In the genomic region with DNA sequence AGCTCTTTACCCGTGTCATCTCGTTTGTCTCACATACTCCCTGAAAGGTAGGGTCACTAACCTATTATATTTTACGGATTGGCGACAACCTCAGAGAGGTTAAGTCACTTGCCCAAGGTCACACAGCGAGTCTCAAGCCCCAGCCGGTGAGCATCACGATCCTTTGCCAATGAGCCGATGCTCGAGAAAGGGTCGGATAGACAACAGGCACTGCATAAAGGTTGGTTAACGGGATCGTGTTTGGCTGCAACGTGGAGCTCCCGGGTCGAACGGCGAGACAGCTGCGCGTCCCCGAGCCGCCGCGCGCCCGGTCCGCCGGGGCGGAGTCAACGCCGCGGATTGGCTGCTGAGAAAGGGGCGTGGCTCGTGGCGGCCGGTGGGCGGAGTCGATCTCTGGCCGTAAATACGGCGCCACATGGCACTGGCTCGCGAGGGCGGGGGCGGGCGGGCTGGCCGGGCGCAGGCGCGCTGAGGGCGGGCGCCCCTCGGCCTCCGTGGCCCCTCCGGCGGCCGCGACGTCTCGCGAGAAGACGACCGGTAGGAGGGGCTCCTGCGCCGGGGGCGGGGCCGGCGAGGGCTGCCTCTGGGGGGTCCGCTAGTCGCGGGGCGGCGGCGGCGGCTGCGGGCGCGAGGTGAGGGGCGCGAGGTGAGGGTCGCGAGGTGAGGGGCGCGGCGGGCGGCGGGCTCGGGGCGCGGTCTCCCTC, we compare ENCODE assay signal across 8 cellular contexts. TPM values are rescaled to one million over a fixed set of nuclear protein-coding genes. Genes with fewer than 3 reads are reported as not detected.
A peak's percentile ranks its signal among the peaks of the same experiment; 100 is the strongest.
DNase-seq lines count a peak whose midpoint lies in the region; ATAC-seq and TF ChIP-seq lines count a peak whose summit lies in the region.

A gene (plus strand): TSS at position 598 of the 704 bp plus-strand sequence. CDS start 29,029 bp downstream, outside the sequence.

- H3K36me3 Mint-ChIP-seq in naive thymus-derived CD4-positive, alpha-beta T cell: peaks cover 0 to 8% (median 0%) of the 10 kb centered on the region in 5 donors
- H3K36me3 Mint-ChIP-seq in stimulated activated effector memory CD8-positive, alpha-beta T cell treated with anti-CD3 and anti-CD28 coated beads, Interleukin-12 subunit alpha, Interleukin-12 subunit beta, amount 100 ng/mL, for 72 hours: peaks cover 19% of the 10 kb centered on the region

- peak; percentile 38 for ATAC-seq in GM21786 (IDR thresholded peaks at IDR 0.05; ENCODE audit: unreplicated experiment)
- peak; percentile 94 for ATAC-seq in naive thymus-derived CD4-positive, alpha-beta T cell
- peak; percentile 71 for ATAC-seq in stimulated activated effector memory CD8-positive, alpha-beta T cell treated with anti-CD3 and anti-CD28 coated beads, Interleukin-12 subunit alpha, Interleukin-12 subunit beta, amount 100 ng/mL, for 72 hours

- H3K27me3 Mint-ChIP-seq in naive thymus-derived CD4-positive, alpha-beta T cell: peaks cover 0 to 2% (median 0%) of the 10 kb centered on the region in 5 donors

- intact Hi-C loops in naive thymus-derived CD4-positive, alpha-beta T cell (cut with micrococcal nuclease): loop anchor here (1.0 to 5.0 kb wide), 9 partner anchors 49 to 986 kb away; a partner anchor contains a TSS

- POLR2A ChIA-PET in RWPE1 (lab: Yijun Ruan, JAX; ENCODE audit: low non-redundant PET): no interaction called here
- POLR2A ChIA-PET in naive thymus-derived CD4-positive, alpha-beta T cell (lab: Charles Lee): interaction anchor here (0.6 to 1.0 kb wide), 5 partner anchors 10 to 833 kb away, joined by 3 to 4 read pairs (median 3); no protein-coding TSS in a partner anchor

- H3K9me3 Mint-ChIP-seq in naive thymus-derived CD4-positive, alpha-beta T cell: no peaks in the 10 kb centered on the region
- no peaks in the 10 kb centered on the region for H3K9me3 Mint-ChIP-seq in stimulated activated effector memory CD8-positive, alpha-beta T cell treated with anti-CD3 and anti-CD28 coated beads, Interleukin-12 subunit alpha, Interleukin-12 subunit beta, amount 100 ng/mL, for 72 hours

- H3K4me3 ChIP-seq in fibroblast of mammary gland (ENCODE audit: control insufficient read depth, low read depth, low read length): peak within 1 kb of the TSS; percentile 69
- peak within 1 kb of the TSS; percentile 81 for H3K4me3 ChIP-seq in naive thymus-derived CD4-positive, alpha-beta T cell (ENCODE audit: low read length)

- H3K4me1 Mint-ChIP-seq in naive thymus-derived CD4-positive, alpha-beta T cell: peaks cover 38 to 54% (median 49%) of the 10 kb centered on the region in 7 donors
- peaks cover 55% of the 10 kb centered on the region for H3K4me1 Mint-ChIP-seq in stimulated activated effector memory CD8-positive, alpha-beta T cell treated with anti-CD3 and anti-CD28 coated beads, Interleukin-12 subunit alpha, Interleukin-12 subunit beta, amount 100 ng/mL, for 72 hours

- peak; percentile 92 for DNase-seq in DMS153 (lab: John Stamatoyannopoulos, UW)
- peak; percentile 92 for DNase-seq in LHCN-M2 (ENCODE audit: low read depth)
- DNase-seq in RWPE1 (ENCODE audit: low spot score): peak; percentile 99
- peak; percentile 91 for DNase-seq in activated T-helper 9 cell treated with anti-CD3 and anti-CD28 coated beads, Interleukin-2, amount 50 U/mL, for 16 hours (ENCODE audit: low read depth)
- peak; percentile 86 for DNase-seq in fibroblast of mammary gland (ENCODE audit: low read depth)
- DNase-seq in naive thymus-derived CD4-positive, alpha-beta T cell: peak; percentile 91 to 96 (median 93)
- peak; percentile 94 to 97 for DNase-seq in stimulated activated effector memory CD8-positive, alpha-beta T cell treated with anti-CD3 and anti-CD28 coated beads, Interleukin-12 subunit alpha, Interleukin-12 subunit beta, amount 100 ng/mL, for 72 hours (ENCODE audit: low spot score in 2 of 2)

- peaks cover 0 to 3% (median 0%) of the 10 kb centered on the region in 3 experiments for H3K36me3 ChIP-seq in naive thymus-derived CD4-positive, alpha-beta T cell (ENCODE audit: control insufficient read depth in 2 of 3, insufficient read depth in 3 of 3, low read length in 3 of 3)

- H3K4me1 ChIP-seq in naive thymus-derived CD4-positive, alpha-beta T cell (ENCODE audit: control insufficient read depth in 2 of 2, insufficient read depth in 2 of 2, low read length in 2 of 2): peaks cover 23 to 28% of the 10 kb centered on the region in 2 donors

- peak within 1 kb of the TSS; percentile 60 to 96 (median 84) for H3K27ac Mint-ChIP-seq in naive thymus-derived CD4-positive, alpha-beta T cell
- peak within 1 kb of the TSS; percentile 80 for H3K27ac Mint-ChIP-seq in stimulated activated effector memory CD8-positive, alpha-beta T cell treated with anti-CD3 and anti-CD28 coated beads, Interleukin-12 subunit alpha, Interleukin-12 subunit beta, amount 100 ng/mL, for 72 hours

- CTCF ChIA-PET in RWPE1 (lab: Yijun Ruan, JAX): interaction anchor here (0.6 kb wide), 1 partner anchor 200 kb away, joined by 5 read pairs; no protein-coding TSS in a partner anchor
- CTCF ChIA-PET in naive thymus-derived CD4-positive, alpha-beta T cell (lab: Charles Lee): no interaction called here

- no peak for TF ChIP-seq CTCF in RWPE1 (conservative IDR thresholded peaks at IDR 0.05; ENCODE audit: low read depth)
- no peak for TF ChIP-seq CTCF in fibroblast of mammary gland (conservative IDR thresholded peaks at IDR 0.05; ENCODE audit: control insufficient read depth, insufficient read depth, low read depth, low read length)

- H3K27me3 ChIP-seq in naive thymus-derived CD4-positive, alpha-beta T cell (ENCODE audit: control insufficient read depth in 2 of 2, insufficient read depth in 2 of 2, low read length in 2 of 2): no peaks in the 10 kb centered on the region

- H3K4me3 Mint-ChIP-seq in naive thymus-derived CD4-positive, alpha-beta T cell: peak within 1 kb of the TSS; percentile 80 to 94 (median 89)
- peak within 1 kb of the TSS; percentile 83 for H3K4me3 Mint-ChIP-seq in stimulated activated effector memory CD8-positive, alpha-beta T cell treated with anti-CD3 and anti-CD28 coated beads, Interleukin-12 subunit alpha, Interleukin-12 subunit beta, amount 100 ng/mL, for 72 hours

- H3K9me3 ChIP-seq in naive thymus-derived CD4-positive, alpha-beta T cell (ENCODE audit: control insufficient read depth in 2 of 3, low read length in 3 of 3): no peaks in the 10 kb centered on the region

- peak within 1 kb of the TSS; percentile 93 for H3K27ac ChIP-seq in RWPE1
- peak within 1 kb of the TSS; percentile 70 for H3K27ac ChIP-seq in naive thymus-derived CD4-positive, alpha-beta T cell (ENCODE audit: low read depth, low read length)

RNA-seq across cellular contexts. Expression of the gene that starts here (rescaled TPM):
- total RNA-seq in LHCN-M2 (2014; rRNA removed): 9.6 and 11.4 TPM in 2 replicates
- 12.4 TPM for polyA plus RNA-seq in LHCN-M2 (2012)
- total RNA-seq in naive thymus-derived CD4-positive, alpha-beta T cell: 10 to 100 TPM; 13.3 to 41.6 (median 24.3) TPM
- polyA plus RNA-seq in naive thymus-derived CD4-positive, alpha-beta T cell: 10 to 100 TPM in 1 of 2 donors, 1 to 10 TPM in 1; 8.1 to 16.8 TPM

Comparison
In these comparisons a context has a peak if more than half of its experiments do, and no peak if none do; other contexts are left out.
1. Peak in every context shown above with its lines: DNase-seq, ATAC-seq, H3K4me3 ChIP-seq and H3K27ac ChIP-seq.
2. ATAC-seq: peak in every context shown above with its lines; median percentile 94 in naive thymus-derived CD4-positive, alpha-beta T cell; 71 in stimulated activated effector memory CD8-positive, alpha-beta T cell treated with anti-CD3 and anti-CD28 coated beads, Interleukin-12 subunit alpha, Interleukin-12 subunit beta, amount 100 ng/mL, for 72 hours; 38 in GM21786.